In the genomic region with DNA sequence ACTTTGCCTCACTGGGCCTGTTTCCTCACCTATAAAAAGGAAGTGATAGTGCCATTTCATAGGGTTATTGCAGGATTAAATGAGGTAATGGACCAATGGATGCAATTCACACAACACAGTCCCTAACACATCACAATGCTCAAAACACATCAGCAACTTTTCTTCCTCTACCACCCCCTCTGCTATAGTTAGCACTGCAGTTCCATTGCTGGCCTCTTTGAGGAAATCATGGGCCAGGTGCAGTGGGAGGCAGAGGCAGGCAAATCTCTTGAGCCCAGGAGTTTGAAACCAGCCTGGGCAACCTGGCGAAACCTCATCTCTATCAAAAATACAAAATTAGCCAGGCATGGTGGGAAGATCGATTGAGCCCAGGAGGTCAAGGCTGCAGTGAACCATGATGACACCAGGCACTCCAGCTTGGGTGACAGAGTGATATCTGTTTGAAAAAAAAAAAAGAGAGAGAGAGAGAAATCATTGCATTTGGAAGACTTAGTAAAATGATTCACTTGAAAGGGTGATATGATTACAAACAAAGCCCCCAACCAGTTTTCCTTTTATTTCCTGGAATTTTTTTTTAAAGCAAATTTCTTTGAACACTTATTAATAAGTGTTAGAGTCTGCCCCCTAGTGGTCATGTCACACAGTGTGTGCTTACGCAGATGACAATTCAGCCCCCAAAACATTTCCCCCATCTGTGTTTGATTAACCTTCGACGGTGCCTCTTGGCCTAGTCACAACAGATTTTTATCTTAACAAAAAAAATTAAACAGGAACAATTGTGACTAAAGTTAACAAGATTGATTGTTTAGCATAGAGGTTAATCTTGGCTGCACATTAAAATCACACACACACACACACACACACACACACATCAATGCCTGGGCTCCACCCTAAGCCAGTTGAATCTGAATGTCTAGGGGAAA, we compare ENCODE assay signal across 8 cellular contexts.
A peak's percentile ranks its signal among the peaks of the same experiment; 100 is the strongest.
DNase-seq lines count a peak whose midpoint lies in the region; ATAC-seq and TF ChIP-seq lines count a peak whose summit lies in the region.

No MANE protein-coding gene starts in this region.

- H3K9ac ChIP-seq in DND-41 (ENCODE audit: low read depth, low read length): no peak overlapping the region

- intact Hi-C loops in lower leg skin (cut with DNase I; ENCODE audit: low total_unique reads): no loop called here

- H4K20me1 ChIP-seq in DND-41 (ENCODE audit: insufficient read depth, low read length): no peaks in the 10 kb centered on the region

- no peaks in the 10 kb centered on the region for H3K79me2 ChIP-seq in DND-41 (ENCODE audit: insufficient read depth, low read length)

- TF ChIP-seq CTCF in DND-41 (IDR thresholded peaks at IDR 0.05; ENCODE audit: borderline replicate concordance, extremely low read depth, low read length, poor library complexity, severe bottlenecking): peak; percentile 86
- peak; percentile 76 for TF ChIP-seq CTCF in foreskin keratinocyte (conservative IDR thresholded peaks at IDR 0.05)
- no peak for TF ChIP-seq CTCF in lower leg skin (IDR thresholded peaks at IDR 0.05)

- 29 to 30% methylated on average over 5 of the region's 5 CpGs for WGBS in lower leg skin, 2 donors

- no peak overlapping the region for H3K4me3 ChIP-seq in DND-41 (ENCODE audit: low read depth in 1 of 2, low read length in 2 of 2)
- no peak overlapping the region for H3K4me3 ChIP-seq in lower leg skin (ENCODE audit: low read depth, poor library complexity, severe bottlenecking)

- H3K36me3 ChIP-seq in DND-41 (ENCODE audit: insufficient read depth, low read length): no peaks in the 10 kb centered on the region

- no peak overlapping the region for H3K4me2 ChIP-seq in DND-41 (ENCODE audit: insufficient read depth, low read length)

- H3K9me3 ChIP-seq in DND-41 (ENCODE audit: insufficient read depth, low read length, severe bottlenecking): no peaks in the 10 kb centered on the region

- ATAC-seq in DND-41 (ENCODE audit: insufficient read depth, low read depth) (peak; percentile 90), GM21529 (IDR thresholded peaks at IDR 0.05; ENCODE audit: unreplicated experiment) (peak; percentile 55), foreskin keratinocyte (peak; percentile 65), GM18498 (IDR thresholded peaks at IDR 0.05; ENCODE audit: unreplicated experiment) (no peak)

- DNase-seq in DND-41 (peak; percentile 46), NCI-H1417 (lab: John Stamatoyannopoulos, UW) (peak in 2 of 3 experiments; percentile 63 to 66), foreskin keratinocyte (peak; percentile 9 to 37), pulmonary artery endothelial cell (ENCODE audit: low read depth, low spot score) (peak; percentile 3), lower leg skin (ENCODE audit: low spot score in 2 of 2) (no peak)
- DNase-seq in activated CD4-positive, alpha-beta T cell treated with anti-CD3 and anti-CD28 coated beads, Interleukin-2, amount 50 U/mL, for 1 hour: peak; percentile 6

- TF ChIP-seq POLR2A in lower leg skin (IDR thresholded peaks at IDR 0.05): no peak

- H3K4me1 ChIP-seq in DND-41 (ENCODE audit: insufficient read depth, low read length): no peaks in the 10 kb centered on the region
- no peaks in the 10 kb centered on the region for H3K4me1 ChIP-seq in foreskin keratinocyte

- no peak overlapping the region for H2AFZ ChIP-seq in DND-41 (ENCODE audit: low read depth, low read length)

- H3K27me3 ChIP-seq in DND-41 (ENCODE audit: insufficient read depth, low read length, poor library complexity) (no peaks in the 10 kb centered on the region), foreskin keratinocyte (peaks cover 17% of the 10 kb centered on the region)

- H3K27ac ChIP-seq in DND-41 (ENCODE audit: low read length): no peak overlapping the region
- H3K27ac ChIP-seq in foreskin keratinocyte: no peak overlapping the region

Comparison
In these comparisons a context has a peak if more than half of its experiments do, and no peak if none do; other contexts are left out.
1. DNase-seq: peak in DND-41 (single experiment), NCI-H1417 (2 of 3), activated CD4-positive, alpha-beta T cell treated with anti-CD3 and anti-CD28 coated beads, Interleukin-2, amount 50 U/mL, for 1 hour (single experiment), foreskin keratinocyte (2 of 2) and pulmonary artery endothelial cell (single experiment); none in lower leg skin (0 of 2).
2. CTCF ChIP-seq: peak in DND-41 (single experiment) and foreskin keratinocyte (single experiment); none in lower leg skin (0 of 3).